In the genomic region with DNA sequence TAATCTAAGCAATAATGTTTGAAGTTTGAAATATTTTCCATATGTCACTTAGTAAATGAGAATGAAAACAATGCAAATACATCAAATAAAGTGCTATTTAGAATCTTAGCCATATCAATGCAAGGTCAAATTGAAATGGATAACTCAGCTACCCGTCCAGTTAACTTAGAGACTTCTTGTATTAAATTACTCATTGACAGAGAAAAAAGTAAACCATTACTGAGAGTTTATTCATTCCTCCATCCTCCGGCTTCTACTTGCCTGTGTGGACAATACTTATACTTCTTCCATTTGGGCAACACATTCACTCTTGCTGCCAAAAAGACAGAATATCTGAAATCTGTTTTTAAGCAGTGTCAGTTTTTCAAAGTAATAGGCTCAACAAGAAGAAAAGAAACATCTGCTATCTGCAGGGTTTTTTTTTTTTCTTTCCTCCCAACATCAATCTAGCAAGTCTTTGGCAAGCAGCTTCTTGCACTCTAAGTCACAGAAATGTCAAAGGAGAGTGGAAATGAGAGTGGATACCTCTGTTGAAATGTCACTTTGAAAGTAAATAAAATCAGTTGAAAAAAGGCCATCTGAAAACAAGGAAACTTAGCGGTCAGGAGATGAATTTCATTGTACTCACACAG, we compare ENCODE assay signal across 26 cellular contexts.
A peak's percentile ranks its signal among the peaks of the same experiment; 100 is the strongest.
DNase-seq lines count a peak whose midpoint lies in the region; ATAC-seq and TF ChIP-seq lines count a peak whose summit lies in the region.
"Had no signal": no experiment of that assay in that cellular context is flagged by ENCODE, and none has a peak within 500 bp of the region (broad histone marks: within the 10 kb centered on the region; RNA-seq: fewer than 3 reads in every experiment).

No MANE protein-coding gene starts in this region.

- peak overlapping the region; percentile 63 for H2AFZ ChIP-seq in neuron (ENCODE audit: low read depth, low read length)
- H2AFZ ChIP-seq: parathyroid adenoma had no signal

- DNase-seq in epithelial cell of proximal tubule (ENCODE audit: low read depth) (peak; percentile 9), dedifferentiated amniotic fluid mesenchymal stem cell (ENCODE audit: extremely low spot score) (no peak), cerebellar cortex (ENCODE audit: low spot score) (no peak), hypothalamus (lab: John Stamatoyannopoulos, UW) (no peak)
- DNase-seq: activated B cell treated with CpG ODN at 0.5 μM for 24 hours; activated CD4-positive, alpha-beta memory T cell treated with anti-CD3 and anti-CD28 coated beads for 36 hours; activated effector memory CD4-positive, alpha-beta T cell treated with anti-CD3 and anti-CD28 coated beads, Interleukin-2, amount 50 U/mL, for 16 hours; effector CD8-positive, alpha-beta T cell; EL; erythroblast; hippocampal formation; NCI-H1048; NCI-H187 treated with DMSO at 0.1 percent for 48 hours; NCI-H345; nephron progenitor cell; SHP77; stimulated activated naive CD8-positive, alpha-beta T cell treated with anti-CD3 and anti-CD28 coated beads, Interleukin-15, Interleukin-2, amounts not matched to agents 100 U/mL and 50 U/mL, for 24 hours; SW 1271 had no signal

- no peaks in the 10 kb centered on the region for H3K4me1 ChIP-seq in neuron (ENCODE audit: insufficient read depth, low read length)
- H3K4me1 ChIP-seq: gastroesophageal sphincter, parathyroid adenoma had no signal

- H3K4me3 ChIP-seq in epithelial cell of proximal tubule (ENCODE audit: low read depth, low read length) (no peak overlapping the region), neuron (ENCODE audit: low read length) (no peak overlapping the region)
- H3K4me3 ChIP-seq: gastroesophageal sphincter had no signal

- no peak for TF ChIP-seq CTCF in epithelial cell of proximal tubule (conservative IDR thresholded peaks at IDR 0.05; ENCODE audit: low read depth, low read length)

- ATAC-seq in GM19463 (IDR thresholded peaks at IDR 0.05; ENCODE audit: unreplicated experiment): peak; percentile 76
- peak; percentile 69 for ATAC-seq in HG03175 (IDR thresholded peaks at IDR 0.05; ENCODE audit: unreplicated experiment)
- ATAC-seq: gastroesophageal sphincter; HCT116; HepG2; sciatic nerve; stimulated activated naive CD8-positive, alpha-beta T cell treated with anti-CD3 and anti-CD28 coated beads, Interleukin-15, Interleukin-2, amounts not matched to agents 100 U/mL and 50 U/mL, for 24 hours had no signal

- no peaks in the 10 kb centered on the region for H3K27me3 ChIP-seq in neuron (ENCODE audit: insufficient read depth, low read length)
- H3K27me3 ChIP-seq: gastroesophageal sphincter had no signal

- no peaks in the 10 kb centered on the region for H3K36me3 ChIP-seq in neuron (ENCODE audit: insufficient read depth, low read length)
- H3K36me3 ChIP-seq: gastroesophageal sphincter had no signal

- no peaks in the 10 kb centered on the region for H3K9me3 ChIP-seq in neuron (ENCODE audit: low read length)
- H3K9me3 ChIP-seq: gastroesophageal sphincter had no signal
